Comparison of ENCODE assay signal across 8 cellular contexts in genomic region chr17:14205992-14206461, GRCh38. TPM values are rescaled to one million over a fixed set of nuclear protein-coding genes. Genes with fewer than 3 reads are reported as not detected.
DNase-seq lines count a peak whose midpoint lies in the region; ATAC-seq and TF ChIP-seq lines count a peak whose summit lies in the region.

No MANE protein-coding gene starts in this region.

- H3K4me1 ChIP-seq in mucosa of descending colon (ENCODE audit: low read depth) (peaks cover 12% of the 10 kb centered on the region), transverse colon (peaks cover 5 to 17% (median 8%) of the 10 kb centered on the region in 4 donors)

- TF ChIP-seq CTCF in mucosa of descending colon (IDR thresholded peaks at IDR 0.05) = no peak
- TF ChIP-seq CTCF in transverse colon (IDR thresholded peaks at IDR 0.05) = no peak

- DNase-seq in SIG-M5 treated with dmso at 0.1 percent for 504 hours (lab: John Stamatoyannopoulos, UW; ENCODE audit: unreplicated experiment) = peak; percentile 41
- DNase-seq in SIG-M5 (lab: John Stamatoyannopoulos, UW) = no peak
- DNase-seq in activated gamma-delta T cell treated with Interleukin-2 at 50 U/mL for 16 hours = peak; percentile 78
- DNase-seq in mucosa of descending colon = peak; percentile 82 to 86 (median 84)
- peak; percentile 78 for DNase-seq in transverse colon

- peak; percentile 93 for ATAC-seq in mucosa of descending colon
- no peak for ATAC-seq in GM21360 (IDR thresholded peaks at IDR 0.05; ENCODE audit: unreplicated experiment)
- no peak for ATAC-seq in HG03354 (IDR thresholded peaks at IDR 0.05; ENCODE audit: poor library complexity, severe bottlenecking, unreplicated experiment)
- no peak for ATAC-seq in GM18867 (IDR thresholded peaks at IDR 0.05; ENCODE audit: unreplicated experiment)

- intact Hi-C loops in mucosa of descending colon (cut with DNase I, micrococcal nuclease) = no loop called here
- intact Hi-C loops in transverse colon (cut with DNase I; ENCODE audit: low total_unique reads) = no loop called here

- H3K9me3 ChIP-seq in mucosa of descending colon = no peaks in the 10 kb centered on the region
- no peaks in the 10 kb centered on the region for H3K9me3 ChIP-seq in transverse colon

- H3K4me3 ChIP-seq in mucosa of descending colon (no peak overlapping the region), transverse colon (no peak overlapping the region)

- peak overlapping the region in 1 of 4 donors; percentile 55 for H3K27ac ChIP-seq in transverse colon

- no peak for TF ChIP-seq EP300 in transverse colon (IDR thresholded peaks at IDR 0.05; ENCODE audit: low read depth)

- H3K36me3 ChIP-seq in mucosa of descending colon (ENCODE audit: low read depth) (no peaks in the 10 kb centered on the region), transverse colon (peaks cover 0 to 9% (median 2%) of the 10 kb centered on the region in 4 donors)

- TF ChIP-seq POLR2A in transverse colon (IDR thresholded peaks at IDR 0.05) = no peak

- WGBS in transverse colon (ENCODE audit: low coverage in 1 of 2), 2 donors = 62% methylated on average over 13 of the region's 13 CpGs; no CpG with 5 or more reads in 1 of the 2 donors

- in situ Hi-C loops in transverse colon (cut with MboI; ENCODE audit: low pct_ligation_motif_present in 1 of 4, low pct_unique_long_range_greater_than_20kb in 1 of 4, low sequenced_read_pairs in 3 of 4) = no loop called here

- H3K27me3 ChIP-seq in transverse colon = no peaks in the 10 kb centered on the region

RNA-seq across cellular contexts. Expression of gene CDRT15, which starts 30.6 kb away (rescaled TPM):
- total RNA-seq in mucosa of descending colon = not detected
- not detected for total RNA-seq in transverse colon
